ENCODE assay signal across 1 cellular context in the genomic region with DNA sequence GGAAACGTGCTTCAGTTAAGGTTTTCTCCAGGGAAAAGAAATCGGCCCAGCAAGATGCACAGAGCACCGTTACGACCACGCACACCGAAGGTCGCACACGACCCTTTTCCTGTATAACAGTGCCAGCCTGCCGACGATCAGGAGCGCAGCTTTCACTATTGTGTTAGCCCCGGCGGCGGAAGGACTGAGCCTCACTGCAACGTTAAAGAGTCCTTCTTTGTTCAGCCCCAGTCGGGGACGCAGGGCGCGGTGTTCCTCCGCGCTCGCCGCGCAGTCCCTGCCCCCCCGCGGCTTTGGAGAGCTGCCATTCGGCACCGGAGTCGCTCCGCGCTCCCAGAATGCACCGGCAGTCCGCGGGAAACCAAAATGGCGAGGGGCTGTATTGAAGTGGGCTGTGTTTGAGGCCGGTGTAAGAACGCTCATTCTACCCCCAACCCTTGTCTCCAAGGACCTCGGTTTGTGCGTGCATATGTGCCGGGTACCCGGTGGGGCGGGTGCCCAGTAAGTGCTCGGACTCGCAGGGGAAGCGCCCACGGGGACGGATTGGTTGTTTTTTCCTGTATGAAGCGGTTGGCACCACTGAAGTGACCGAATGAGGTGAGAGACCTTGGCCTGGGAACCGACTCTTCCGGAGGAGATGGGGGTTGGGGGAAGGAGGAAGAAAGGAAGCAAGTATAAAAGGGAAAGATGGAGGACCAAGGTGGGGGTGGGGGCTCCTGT.
A peak's percentile ranks its signal among the peaks of the same experiment; 100 is the strongest.
TF ChIP-seq lines count a peak whose summit lies in the region.

A gene (plus strand): TSS at position 349 of the 720 bp plus-strand sequence. CDS start 244 bp downstream, at position 593.

TF ChIP-seq in GM12878, 131 proteins besides CTCF, POLR2A, EP300 and RAD21 (continued from another document and continues in another):
- TF ChIP-seq, protein P1, sequence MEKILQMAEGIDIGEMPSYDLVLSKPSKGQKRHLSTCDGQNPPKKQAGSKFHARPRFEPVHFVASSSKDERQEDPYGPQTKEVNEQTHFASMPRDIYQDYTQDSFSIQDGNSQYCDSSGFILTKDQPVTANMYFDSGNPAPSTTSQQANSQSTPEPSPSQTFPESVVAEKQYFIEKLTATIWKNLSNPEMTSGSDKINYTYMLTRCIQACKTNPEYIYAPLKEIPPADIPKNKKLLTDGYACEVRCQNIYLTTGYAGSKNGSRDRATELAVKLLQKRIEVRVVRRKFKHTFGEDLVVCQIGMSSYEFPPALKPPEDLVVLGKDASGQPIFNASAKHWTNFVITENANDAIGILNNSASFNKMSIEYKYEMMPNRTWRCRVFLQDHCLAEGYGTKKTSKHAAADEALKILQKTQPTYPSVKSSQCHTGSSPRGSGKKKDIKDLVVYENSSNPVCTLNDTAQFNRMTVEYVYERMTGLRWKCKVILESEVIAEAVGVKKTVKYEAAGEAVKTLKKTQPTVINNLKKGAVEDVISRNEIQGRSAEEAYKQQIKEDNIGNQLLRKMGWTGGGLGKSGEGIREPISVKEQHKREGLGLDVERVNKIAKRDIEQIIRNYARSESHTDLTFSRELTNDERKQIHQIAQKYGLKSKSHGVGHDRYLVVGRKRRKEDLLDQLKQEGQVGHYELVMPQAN (conservative IDR thresholded peaks at IDR 0.05) = peak; percentile 87
- TF ChIP-seq HDAC6 (IDR thresholded peaks at IDR 0.05; ENCODE audit: unreplicated experiment) (no peak), STAT3 (IDR thresholded peaks at IDR 0.05; ENCODE audit: low read depth, low read length) (no peak), EZH2 (IDR thresholded peaks at IDR 0.05; ENCODE audit: borderline replicate concordance, control insufficient read depth, low read depth, low read length) (no peak), MEF2B (IDR thresholded peaks at IDR 0.05; ENCODE audit: partially characterized antibody, poor library complexity, severe bottlenecking) (peak; percentile 89), SMAD1 (IDR thresholded peaks at IDR 0.05; ENCODE audit: low read depth, partially characterized antibody) (peak; percentile 75), ZNF24 (IDR thresholded peaks at IDR 0.05) (peak; percentile 90), NR2C1 (IDR thresholded peaks at IDR 0.05) (peak; percentile 75), HDAC2 (IDR thresholded peaks at IDR 0.05) (no peak), CBX5 (IDR thresholded peaks at IDR 0.05; ENCODE audit: low read depth) (peak; percentile 100), RFX5 (IDR thresholded peaks at IDR 0.05; ENCODE audit: low read depth, low read length) (peak; percentile 62; the same call in 1 of the 2 replicates), ZNF207 (IDR thresholded peaks at IDR 0.05; ENCODE audit: borderline replicate concordance) (peak; percentile 99), SUPT20H (IDR thresholded peaks at IDR 0.05; ENCODE audit: borderline replicate concordance, control insufficient read depth, low read depth, low read length) (no peak), MXI1 (IDR thresholded peaks at IDR 0.05; ENCODE audit: low read depth, low read length) (peak; percentile 84), RELA (IDR thresholded peaks at IDR 0.05; ENCODE audit: borderline replicate concordance, partially characterized antibody) (peak; percentile 69), SIX5 (IDR thresholded peaks at IDR 0.05; ENCODE audit: low read depth, low read length, severe bottlenecking) (peak; percentile 42), ETV6 (conservative IDR thresholded peaks at IDR 0.05 in 1 of 2, IDR thresholded peaks at IDR 0.05 in 1 of 2; ENCODE audit: borderline replicate concordance in 1 of 2, low read depth in 1 of 2) (peak in 1 of 2 experiments; percentile 82; a peak in 2 of 4 replicates), NBN (IDR thresholded peaks at IDR 0.05) (peak; percentile 98), ESRRA (IDR thresholded peaks at IDR 0.05; ENCODE audit: low read length) (peak; percentile 82; the same call in 1 of the 2 replicates), ATF7 (IDR thresholded peaks at IDR 0.05; ENCODE audit: low read depth) (peak; percentile 45), POLR2AphosphoS2 (IDR thresholded peaks at IDR 0.05; ENCODE audit: low read depth, low read length) (peak; percentile 82), CHD4 (IDR thresholded peaks at IDR 0.05) (no peak), CBFB (IDR thresholded peaks at IDR 0.05; ENCODE audit: low read depth) (peak; percentile 95), SIN3A (IDR thresholded peaks at IDR 0.05; ENCODE audit: low read depth, low read length) (peak; percentile 83), BRCA1 (IDR thresholded peaks at IDR 0.05; ENCODE audit: low read depth, low read length) (peak; percentile 58), SRF (IDR thresholded peaks at IDR 0.05; ENCODE audit: low read depth in 2 of 2, low read length in 2 of 2) (peak in 1 of 2 experiments; percentile 76; a peak in 2 of 4 replicates), TARDBP (IDR thresholded peaks at IDR 0.05; ENCODE audit: borderline replicate concordance) (peak; percentile 99), ZNF274 (IDR thresholded peaks at IDR 0.05; ENCODE audit: insufficient read depth, insufficient read length) (no peak), GATAD2B (conservative IDR thresholded peaks at IDR 0.05; ENCODE audit: low read depth) (peak; percentile 99), LARP7 (IDR thresholded peaks at IDR 0.05) (peak; percentile 99), BCL11A (IDR thresholded peaks at IDR 0.05; ENCODE audit: low read depth, low read length) (peak; percentile 41; the same call in 1 of the 2 replicates), CBX3 (IDR thresholded peaks at IDR 0.05; ENCODE audit: borderline replicate concordance, low read depth) (no peak), IKZF2 (IDR thresholded peaks at IDR 0.05) (peak; percentile 90 to 94), CREM (IDR thresholded peaks at IDR 0.05; ENCODE audit: low read depth) (peak; percentile 91), RCOR1 (conservative IDR thresholded peaks at IDR 0.05; ENCODE audit: low read depth, low read length) (peak; percentile 91), ZSCAN29 (IDR thresholded peaks at IDR 0.05) (peak; percentile 84), MTA3 (IDR thresholded peaks at IDR 0.05; ENCODE audit: borderline replicate concordance, low read length) (peak; percentile 87; the same call in 1 of the 2 replicates), YY1 (IDR thresholded peaks at IDR 0.05; ENCODE audit: low read depth, low read length) (peak; percentile 98), TCF7 (IDR thresholded peaks at IDR 0.05; ENCODE audit: borderline replicate concordance) (peak; percentile 94), TAF1 (IDR thresholded peaks at IDR 0.05; ENCODE audit: borderline replicate concordance, low read depth, low read length) (peak; percentile 100), TCF3 (IDR thresholded peaks at IDR 0.05; ENCODE audit: borderline replicate concordance, insufficient read depth, low read depth, low read length) (peak; percentile 88), MEF2A (IDR thresholded peaks at IDR 0.05; ENCODE audit: insufficient read depth, low read depth, low read length) (peak; percentile 85), CHD2 (IDR thresholded peaks at IDR 0.05; ENCODE audit: borderline replicate concordance, low read depth, low read length) (peak; percentile 99)
- TF ChIP-seq, protein P2, sequence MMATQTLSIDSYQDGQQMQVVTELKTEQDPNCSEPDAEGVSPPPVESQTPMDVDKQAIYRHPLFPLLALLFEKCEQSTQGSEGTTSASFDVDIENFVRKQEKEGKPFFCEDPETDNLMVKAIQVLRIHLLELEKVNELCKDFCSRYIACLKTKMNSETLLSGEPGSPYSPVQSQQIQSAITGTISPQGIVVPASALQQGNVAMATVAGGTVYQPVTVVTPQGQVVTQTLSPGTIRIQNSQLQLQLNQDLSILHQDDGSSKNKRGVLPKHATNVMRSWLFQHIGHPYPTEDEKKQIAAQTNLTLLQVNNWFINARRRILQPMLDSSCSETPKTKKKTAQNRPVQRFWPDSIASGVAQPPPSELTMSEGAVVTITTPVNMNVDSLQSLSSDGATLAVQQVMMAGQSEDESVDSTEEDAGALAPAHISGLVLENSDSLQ (IDR thresholded peaks at IDR 0.05) = peak; percentile 46; the same call in 1 of the 2 replicates
- TF ChIP-seq, protein P3, sequence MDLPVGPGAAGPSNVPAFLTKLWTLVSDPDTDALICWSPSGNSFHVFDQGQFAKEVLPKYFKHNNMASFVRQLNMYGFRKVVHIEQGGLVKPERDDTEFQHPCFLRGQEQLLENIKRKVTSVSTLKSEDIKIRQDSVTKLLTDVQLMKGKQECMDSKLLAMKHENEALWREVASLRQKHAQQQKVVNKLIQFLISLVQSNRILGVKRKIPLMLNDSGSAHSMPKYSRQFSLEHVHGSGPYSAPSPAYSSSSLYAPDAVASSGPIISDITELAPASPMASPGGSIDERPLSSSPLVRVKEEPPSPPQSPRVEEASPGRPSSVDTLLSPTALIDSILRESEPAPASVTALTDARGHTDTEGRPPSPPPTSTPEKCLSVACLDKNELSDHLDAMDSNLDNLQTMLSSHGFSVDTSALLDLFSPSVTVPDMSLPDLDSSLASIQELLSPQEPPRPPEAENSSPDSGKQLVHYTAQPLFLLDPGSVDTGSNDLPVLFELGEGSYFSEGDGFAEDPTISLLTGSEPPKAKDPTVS (IDR thresholded peaks at IDR 0.05; ENCODE audit: low read depth, low read length) = peak; percentile 79
- TF ChIP-seq, protein P4, sequence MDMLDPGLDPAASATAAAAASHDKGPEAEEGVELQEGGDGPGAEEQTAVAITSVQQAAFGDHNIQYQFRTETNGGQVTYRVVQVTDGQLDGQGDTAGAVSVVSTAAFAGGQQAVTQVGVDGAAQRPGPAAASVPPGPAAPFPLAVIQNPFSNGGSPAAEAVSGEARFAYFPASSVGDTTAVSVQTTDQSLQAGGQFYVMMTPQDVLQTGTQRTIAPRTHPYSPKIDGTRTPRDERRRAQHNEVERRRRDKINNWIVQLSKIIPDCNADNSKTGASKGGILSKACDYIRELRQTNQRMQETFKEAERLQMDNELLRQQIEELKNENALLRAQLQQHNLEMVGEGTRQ (IDR thresholded peaks at IDR 0.05; ENCODE audit: borderline replicate concordance, low read depth, low read length) = no peak
- TF ChIP-seq, protein P5, sequence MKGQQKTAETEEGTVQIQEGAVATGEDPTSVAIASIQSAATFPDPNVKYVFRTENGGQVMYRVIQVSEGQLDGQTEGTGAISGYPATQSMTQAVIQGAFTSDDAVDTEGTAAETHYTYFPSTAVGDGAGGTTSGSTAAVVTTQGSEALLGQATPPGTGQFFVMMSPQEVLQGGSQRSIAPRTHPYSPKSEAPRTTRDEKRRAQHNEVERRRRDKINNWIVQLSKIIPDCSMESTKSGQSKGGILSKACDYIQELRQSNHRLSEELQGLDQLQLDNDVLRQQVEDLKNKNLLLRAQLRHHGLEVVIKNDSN (IDR thresholded peaks at IDR 0.05; ENCODE audit: borderline replicate concordance, extremely low read length, insufficient read depth, low read depth, low read length) = no peak
- TF ChIP-seq, protein P6, sequence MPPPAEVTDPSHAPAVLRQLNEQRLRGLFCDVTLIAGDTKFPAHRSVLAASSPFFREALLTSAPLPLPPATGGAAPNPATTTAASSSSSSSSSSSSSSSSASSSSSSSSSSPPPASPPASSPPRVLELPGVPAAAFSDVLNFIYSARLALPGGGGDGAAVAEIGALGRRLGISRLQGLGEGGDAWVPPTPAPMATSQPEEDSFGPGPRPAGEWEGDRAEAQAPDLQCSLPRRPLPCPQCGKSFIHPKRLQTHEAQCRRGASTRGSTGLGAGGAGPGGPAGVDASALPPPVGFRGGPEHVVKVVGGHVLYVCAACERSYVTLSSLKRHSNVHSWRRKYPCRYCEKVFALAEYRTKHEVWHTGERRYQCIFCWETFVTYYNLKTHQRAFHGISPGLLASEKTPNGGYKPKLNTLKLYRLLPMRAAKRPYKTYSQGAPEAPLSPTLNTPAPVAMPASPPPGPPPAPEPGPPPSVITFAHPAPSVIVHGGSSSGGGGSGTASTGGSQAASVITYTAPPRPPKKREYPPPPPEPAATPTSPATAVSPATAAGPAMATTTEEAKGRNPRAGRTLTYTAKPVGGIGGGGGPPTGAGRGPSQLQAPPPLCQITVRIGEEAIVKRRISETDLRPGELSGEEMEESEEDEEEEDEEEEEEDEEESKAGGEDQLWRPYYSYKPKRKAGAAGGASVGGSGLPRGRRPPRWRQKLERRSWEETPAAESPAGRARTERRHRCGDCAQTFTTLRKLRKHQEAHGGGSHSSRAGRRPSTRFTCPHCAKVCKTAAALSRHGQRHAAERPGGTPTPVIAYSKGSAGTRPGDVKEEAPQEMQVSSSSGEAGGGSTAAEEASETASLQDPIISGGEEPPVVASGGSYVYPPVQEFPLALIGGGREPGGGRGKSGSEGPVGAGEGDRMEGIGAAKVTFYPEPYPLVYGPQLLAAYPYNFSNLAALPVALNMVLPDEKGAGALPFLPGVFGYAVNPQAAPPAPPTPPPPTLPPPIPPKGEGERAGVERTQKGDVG (CRISPR knock-in tag; IDR thresholded peaks at IDR 0.05) = peak; percentile 56; the same call in 1 of the 2 replicates
- TF ChIP-seq, protein P7, sequence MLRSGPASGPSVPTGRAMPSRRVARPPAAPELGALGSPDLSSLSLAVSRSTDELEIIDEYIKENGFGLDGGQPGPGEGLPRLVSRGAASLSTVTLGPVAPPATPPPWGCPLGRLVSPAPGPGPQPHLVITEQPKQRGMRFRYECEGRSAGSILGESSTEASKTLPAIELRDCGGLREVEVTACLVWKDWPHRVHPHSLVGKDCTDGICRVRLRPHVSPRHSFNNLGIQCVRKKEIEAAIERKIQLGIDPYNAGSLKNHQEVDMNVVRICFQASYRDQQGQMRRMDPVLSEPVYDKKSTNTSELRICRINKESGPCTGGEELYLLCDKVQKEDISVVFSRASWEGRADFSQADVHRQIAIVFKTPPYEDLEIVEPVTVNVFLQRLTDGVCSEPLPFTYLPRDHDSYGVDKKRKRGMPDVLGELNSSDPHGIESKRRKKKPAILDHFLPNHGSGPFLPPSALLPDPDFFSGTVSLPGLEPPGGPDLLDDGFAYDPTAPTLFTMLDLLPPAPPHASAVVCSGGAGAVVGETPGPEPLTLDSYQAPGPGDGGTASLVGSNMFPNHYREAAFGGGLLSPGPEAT (IDR thresholded peaks at IDR 0.05; ENCODE audit: low read depth) = peak; percentile 92
- TF ChIP-seq, protein P8, sequence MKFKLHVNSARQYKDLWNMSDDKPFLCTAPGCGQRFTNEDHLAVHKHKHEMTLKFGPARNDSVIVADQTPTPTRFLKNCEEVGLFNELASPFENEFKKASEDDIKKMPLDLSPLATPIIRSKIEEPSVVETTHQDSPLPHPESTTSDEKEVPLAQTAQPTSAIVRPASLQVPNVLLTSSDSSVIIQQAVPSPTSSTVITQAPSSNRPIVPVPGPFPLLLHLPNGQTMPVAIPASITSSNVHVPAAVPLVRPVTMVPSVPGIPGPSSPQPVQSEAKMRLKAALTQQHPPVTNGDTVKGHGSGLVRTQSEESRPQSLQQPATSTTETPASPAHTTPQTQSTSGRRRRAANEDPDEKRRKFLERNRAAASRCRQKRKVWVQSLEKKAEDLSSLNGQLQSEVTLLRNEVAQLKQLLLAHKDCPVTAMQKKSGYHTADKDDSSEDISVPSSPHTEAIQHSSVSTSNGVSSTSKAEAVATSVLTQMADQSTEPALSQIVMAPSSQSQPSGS (IDR thresholded peaks at IDR 0.05; ENCODE audit: low read length) = peak; percentile 83
- TF ChIP-seq, protein P9, sequence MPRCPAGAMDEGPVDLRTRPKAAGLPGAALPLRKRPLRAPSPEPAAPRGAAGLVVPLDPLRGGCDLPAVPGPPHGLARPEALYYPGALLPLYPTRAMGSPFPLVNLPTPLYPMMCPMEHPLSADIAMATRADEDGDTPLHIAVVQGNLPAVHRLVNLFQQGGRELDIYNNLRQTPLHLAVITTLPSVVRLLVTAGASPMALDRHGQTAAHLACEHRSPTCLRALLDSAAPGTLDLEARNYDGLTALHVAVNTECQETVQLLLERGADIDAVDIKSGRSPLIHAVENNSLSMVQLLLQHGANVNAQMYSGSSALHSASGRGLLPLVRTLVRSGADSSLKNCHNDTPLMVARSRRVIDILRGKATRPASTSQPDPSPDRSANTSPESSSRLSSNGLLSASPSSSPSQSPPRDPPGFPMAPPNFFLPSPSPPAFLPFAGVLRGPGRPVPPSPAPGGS (IDR thresholded peaks at IDR 0.05; ENCODE audit: borderline replicate concordance, insufficient read depth, low read depth, low read length, poor library complexity, severe bottlenecking) = peak; percentile 62
